Comparison of ENCODE assay signal across 1 cellular context in genomic region chr10:92756233-92757065, GRCh38.
TF ChIP-seq lines count a peak whose summit lies in the region.

No MANE protein-coding gene starts in this region.

TF ChIP-seq in GM12878, 131 proteins besides CTCF, POLR2A, EP300 and RAD21 (continued from another document):
- TF ChIP-seq ATF3 (IDR thresholded peaks at IDR 0.05; ENCODE audit: borderline replicate concordance, extremely low read depth, low read depth, low read length) = no peak
- 0 out of 2 replicates have a peak, but pooled peaks have one; percentile 15 for TF ChIP-seq ESRRA (IDR thresholded peaks at IDR 0.05; ENCODE audit: low read length)
- TF ChIP-seq GABPA (IDR thresholded peaks at IDR 0.05; ENCODE audit: low read depth) = peak; percentile 64; the same call in 1 of the 2 replicates
- no peak for TF ChIP-seq ZBTB40 (IDR thresholded peaks at IDR 0.05; ENCODE audit: borderline replicate concordance)
- TF ChIP-seq ZNF207 (IDR thresholded peaks at IDR 0.05; ENCODE audit: borderline replicate concordance) = no peak
- no peak for TF ChIP-seq E2F4 (IDR thresholded peaks at IDR 0.05; ENCODE audit: low read depth, low read length)
- TF ChIP-seq SUPT20H (IDR thresholded peaks at IDR 0.05; ENCODE audit: borderline replicate concordance, control insufficient read depth, low read depth, low read length) = no peak
- peak in 1 of 2 experiments; percentile 61; a peak in 1 of 4 replicates for TF ChIP-seq SRF (IDR thresholded peaks at IDR 0.05; ENCODE audit: low read depth in 2 of 2, low read length in 2 of 2)
- peak; percentile 87 for TF ChIP-seq MTA2 (IDR thresholded peaks at IDR 0.05; ENCODE audit: low read depth)
- TF ChIP-seq CREM (IDR thresholded peaks at IDR 0.05; ENCODE audit: low read depth) = peak; percentile 87; the same call in 1 of the 2 replicates
- TF ChIP-seq GATAD2B (conservative IDR thresholded peaks at IDR 0.05; ENCODE audit: low read depth) = peak; percentile 65
- TF ChIP-seq SREBF1 (IDR thresholded peaks at IDR 0.05; ENCODE audit: low read length) = peak; percentile 59; the same call in 1 of the 2 replicates
